8 cellular contexts compared by ENCODE assay signal in the genomic region with DNA sequence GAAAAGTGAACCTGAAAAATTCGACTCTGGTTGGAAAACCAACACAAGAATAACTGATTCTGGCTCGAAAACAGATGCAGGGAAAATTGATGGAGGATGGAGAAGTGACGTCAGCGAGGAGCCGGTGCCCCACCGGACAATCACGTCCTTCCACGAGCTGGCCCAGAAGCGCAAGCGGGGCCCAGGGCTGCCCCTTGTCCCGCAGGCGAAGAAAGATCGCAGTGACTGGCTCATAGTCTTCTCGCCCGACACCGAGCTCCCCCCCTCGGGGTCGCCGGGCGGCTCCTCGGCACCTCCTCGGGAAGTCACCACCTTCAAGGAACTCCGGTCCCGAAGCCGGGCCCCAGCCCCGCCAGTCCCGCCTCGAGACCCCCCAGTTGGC. TPM values are rescaled to one million over a fixed set of nuclear protein-coding genes. Genes with fewer than 3 reads are reported as not detected.
DNase-seq lines count a peak whose midpoint lies in the region; ATAC-seq and TF ChIP-seq lines count a peak whose summit lies in the region.

No MANE protein-coding gene starts in this region.

- no peaks in the 10 kb centered on the region for H3K27me3 Mint-ChIP-seq in activated CD4-positive, alpha-beta memory T cell treated with anti-CD3 and anti-CD28 coated beads for 36 hours

- H3K27ac Mint-ChIP-seq in activated CD4-positive, alpha-beta memory T cell treated with anti-CD3 and anti-CD28 coated beads for 36 hours = peak overlapping the region; percentile 42

- in situ Hi-C loops in GM13976 (cut with MboI; ENCODE audit: low sequenced_read_pairs, unreplicated experiment) = no loop called here

- H3K4me1 Mint-ChIP-seq in activated CD4-positive, alpha-beta memory T cell treated with anti-CD3 and anti-CD28 coated beads for 36 hours (ENCODE audit: low read depth) = peaks cover 31% of the 10 kb centered on the region

- peak overlapping the region; percentile 61 for H3K4me3 Mint-ChIP-seq in activated CD4-positive, alpha-beta memory T cell treated with anti-CD3 and anti-CD28 coated beads for 36 hours

- peak; percentile 32 for DNase-seq in AG08395 (ENCODE audit: low spot score)
- DNase-seq in GM13976 (ENCODE audit: low spot score) = peak; percentile 57
- peak; percentile 31 for DNase-seq in activated CD4-positive, alpha-beta memory T cell treated with anti-CD3 and anti-CD28 coated beads for 36 hours
- DNase-seq in glomerular visceral epithelial cell (ENCODE audit: extremely low spot score) = peak; percentile 49
- peak; percentile 8 for DNase-seq in putamen (ENCODE audit: low spot score)
- no peak for DNase-seq in NCI-H526 treated with DMSO at 0.1 percent for 48 hours (lab: John Stamatoyannopoulos, UW)
- DNase-seq in omental fat pad (ENCODE audit: low spot score) = no peak

- CTCF ChIA-PET in activated CD4-positive, alpha-beta memory T cell treated with anti-CD3 and anti-CD28 coated beads for 36 hours (lab: Charles Lee) = interaction anchor here (0.8 to 6.3 kb wide), 12 partner anchors 11 to 196 kb away, joined by 3 to 188 read pairs (median 6); a partner anchor contains a TSS

- TF ChIP-seq CTCF in GM13976 (IDR thresholded peaks at IDR 0.05; ENCODE audit: borderline replicate concordance, control extremely low read depth, extremely low read depth, insufficient read depth, missing control alignments) (no peak), omental fat pad (IDR thresholded peaks at IDR 0.05) (no peak)

- no peak for ATAC-seq in omental fat pad (ENCODE audit: low FRiP score)
- no peak for ATAC-seq in HG03565 (IDR thresholded peaks at IDR 0.05; ENCODE audit: unreplicated experiment)

- intact Hi-C loops in activated CD4-positive, alpha-beta memory T cell treated with anti-CD3 and anti-CD28 coated beads for 36 hours (cut with micrococcal nuclease) = loop anchor here (5.0 to 10.0 kb wide), 2 partner anchors 130 to 272 kb away; no protein-coding TSS in a partner anchor

- POLR2A ChIA-PET in activated CD4-positive, alpha-beta memory T cell treated with anti-CD3 and anti-CD28 coated beads for 36 hours (lab: Charles Lee) = interaction anchor here (1.0 to 1.9 kb wide), 5 partner anchors 11 to 72 kb away, joined by 3 to 4 read pairs (median 4); a partner anchor contains a TSS

- H3K9me3 Mint-ChIP-seq in activated CD4-positive, alpha-beta memory T cell treated with anti-CD3 and anti-CD28 coated beads for 36 hours = no peaks in the 10 kb centered on the region

- H3K36me3 Mint-ChIP-seq in activated CD4-positive, alpha-beta memory T cell treated with anti-CD3 and anti-CD28 coated beads for 36 hours = peaks cover 27% of the 10 kb centered on the region

RNA-seq across cellular contexts. Expression of a gene that starts 1.9 kb away (rescaled TPM):
- total RNA-seq in activated CD4-positive, alpha-beta memory T cell treated with anti-CD3 and anti-CD28 coated beads for 36 hours = 10 to 100 TPM; 23.2 to 25.4 TPM
- total RNA-seq in omental fat pad = 10 to 100 TPM; 11.5 to 21.1 (median 12.5) TPM

RNA-seq across cellular contexts. Expression of a gene that starts 13.9 kb away (rescaled TPM):
- 100 to 1,000 TPM; 378 to 395 TPM for total RNA-seq in activated CD4-positive, alpha-beta memory T cell treated with anti-CD3 and anti-CD28 coated beads for 36 hours
- total RNA-seq in omental fat pad = 100 to 1,000 TPM in 1 of 4 donors, 10 to 100 TPM in 3; 73.9 to 151 (median 87.7) TPM

RNA-seq across cellular contexts. Expression of a gene that starts 21.3 kb away (rescaled TPM):
- not detected for total RNA-seq in activated CD4-positive, alpha-beta memory T cell treated with anti-CD3 and anti-CD28 coated beads for 36 hours
- not detected for total RNA-seq in omental fat pad

RNA-seq across cellular contexts. Expression of a gene that starts 45.3 kb away (rescaled TPM):
- total RNA-seq in activated CD4-positive, alpha-beta memory T cell treated with anti-CD3 and anti-CD28 coated beads for 36 hours = 1 to 10 TPM; 1.9 to 2.4 TPM
- 1 to 10 TPM in 2 of 4 donors, under 1 TPM in 2; 0.36 to 2.3 (median 1.2) TPM for total RNA-seq in omental fat pad

RNA-seq across cellular contexts. Expression of a gene that starts 49.3 kb away (rescaled TPM):
- total RNA-seq in activated CD4-positive, alpha-beta memory T cell treated with anti-CD3 and anti-CD28 coated beads for 36 hours = 10 to 100 TPM; 62.0 to 68.1 TPM
- total RNA-seq in omental fat pad = 10 to 100 TPM; 16.9 to 41.3 (median 32.7) TPM

Comparison
In these comparisons a context has a peak if more than half of its experiments do, and no peak if none do; other contexts are left out.
1. DNase-seq: peak in AG08395 (single experiment), GM13976 (single experiment), activated CD4-positive, alpha-beta memory T cell treated with anti-CD3 and anti-CD28 coated beads for 36 hours (single experiment), glomerular visceral epithelial cell (single experiment) and putamen (single experiment); none in NCI-H526 treated with DMSO at 0.1 percent for 48 hours (single experiment) and omental fat pad (single experiment).